In the genomic region with DNA sequence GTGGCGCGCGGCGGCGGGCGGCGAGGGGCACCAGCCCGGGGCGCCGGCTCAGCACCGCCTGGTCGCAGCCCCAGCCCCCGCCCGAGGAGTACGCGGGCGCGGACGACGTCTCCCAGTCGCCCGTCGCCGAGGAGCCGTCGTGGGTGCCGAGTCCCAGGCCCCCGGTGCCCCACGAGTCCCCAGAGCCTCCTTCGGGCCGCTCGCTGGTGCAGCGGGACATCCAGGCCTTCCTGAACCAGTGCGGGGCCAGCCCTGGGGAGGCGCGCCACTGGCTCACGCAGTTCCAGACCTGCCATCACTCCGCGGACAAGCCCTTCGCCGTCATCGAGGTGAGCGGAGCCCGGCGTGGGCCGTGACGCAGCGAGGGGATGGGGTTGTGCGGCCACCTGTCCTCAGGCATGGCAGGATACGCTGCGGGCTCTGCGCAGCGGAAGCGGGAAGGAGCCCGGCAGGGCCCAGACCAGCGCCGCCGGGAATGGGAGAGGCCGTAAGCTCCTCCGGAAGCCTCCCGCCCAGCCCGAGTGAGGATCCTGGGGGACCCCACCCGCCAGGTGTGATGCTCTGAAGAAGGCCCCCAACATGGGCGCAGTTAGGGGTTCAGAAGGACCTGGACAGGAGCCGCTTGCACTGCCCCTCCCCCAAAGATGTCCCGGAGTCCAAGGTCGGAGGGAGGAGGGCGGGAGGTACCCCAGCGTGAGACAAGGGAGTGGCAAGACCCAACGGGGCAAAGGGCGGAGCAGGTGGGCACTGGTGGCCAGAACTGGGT, we compare ENCODE assay signal across 1 cellular context.
TF ChIP-seq lines count a peak whose summit lies in the region.

No MANE protein-coding gene starts in this region.

TF ChIP-seq in HepG2, 621 proteins besides CTCF, POLR2A, EP300 and RAD21 (continued from another document and continues in another):
- TF ChIP-seq, protein P1, sequence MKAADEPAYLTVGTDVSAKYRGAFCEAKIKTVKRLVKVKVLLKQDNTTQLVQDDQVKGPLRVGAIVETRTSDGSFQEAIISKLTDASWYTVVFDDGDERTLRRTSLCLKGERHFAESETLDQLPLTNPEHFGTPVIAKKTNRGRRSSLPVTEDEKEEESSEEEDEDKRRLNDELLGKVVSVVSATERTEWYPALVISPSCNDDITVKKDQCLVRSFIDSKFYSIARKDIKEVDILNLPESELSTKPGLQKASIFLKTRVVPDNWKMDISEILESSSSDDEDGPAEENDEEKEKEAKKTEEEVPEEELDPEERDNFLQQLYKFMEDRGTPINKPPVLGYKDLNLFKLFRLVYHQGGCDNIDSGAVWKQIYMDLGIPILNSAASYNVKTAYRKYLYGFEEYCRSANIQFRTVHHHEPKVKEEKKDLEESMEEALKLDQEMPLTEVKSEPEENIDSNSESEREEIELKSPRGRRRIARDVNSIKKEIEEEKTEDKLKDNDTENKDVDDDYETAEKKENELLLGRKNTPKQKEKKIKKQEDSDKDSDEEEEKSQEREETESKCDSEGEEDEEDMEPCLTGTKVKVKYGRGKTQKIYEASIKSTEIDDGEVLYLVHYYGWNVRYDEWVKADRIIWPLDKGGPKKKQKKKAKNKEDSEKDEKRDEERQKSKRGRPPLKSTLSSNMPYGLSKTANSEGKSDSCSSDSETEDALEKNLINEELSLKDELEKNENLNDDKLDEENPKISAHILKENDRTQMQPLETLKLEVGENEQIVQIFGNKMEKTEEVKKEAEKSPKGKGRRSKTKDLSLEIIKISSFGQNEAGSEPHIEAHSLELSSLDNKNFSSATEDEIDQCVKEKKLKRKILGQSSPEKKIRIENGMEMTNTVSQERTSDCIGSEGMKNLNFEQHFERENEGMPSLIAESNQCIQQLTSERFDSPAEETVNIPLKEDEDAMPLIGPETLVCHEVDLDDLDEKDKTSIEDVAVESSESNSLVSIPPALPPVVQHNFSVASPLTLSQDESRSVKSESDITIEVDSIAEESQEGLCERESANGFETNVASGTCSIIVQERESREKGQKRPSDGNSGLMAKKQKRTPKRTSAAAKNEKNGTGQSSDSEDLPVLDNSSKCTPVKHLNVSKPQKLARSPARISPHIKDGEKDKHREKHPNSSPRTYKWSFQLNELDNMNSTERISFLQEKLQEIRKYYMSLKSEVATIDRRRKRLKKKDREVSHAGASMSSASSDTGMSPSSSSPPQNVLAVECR (CRISPR knock-in tag; IDR thresholded peaks at IDR 0.05; ENCODE audit: borderline replicate concordance) = peak; percentile 3; the same call in 1 of the 2 replicates
- TF ChIP-seq ZFP41 (CRISPR knock-in tag; IDR thresholded peaks at IDR 0.05; ENCODE audit: borderline replicate concordance) = 0 out of 2 replicates have a peak, but pooled peaks have one; percentile 13
- TF ChIP-seq TSC22D2 (CRISPR knock-in tag; IDR thresholded peaks at IDR 0.05; ENCODE audit: borderline replicate concordance) = no peak
- no peak for TF ChIP-seq ZNF570 (CRISPR knock-in tag; IDR thresholded peaks at IDR 0.05; ENCODE audit: borderline replicate concordance)
- 0 out of 2 replicates have a peak, but pooled peaks have one; percentile 76 for TF ChIP-seq ZNF333 (CRISPR knock-in tag; IDR thresholded peaks at IDR 0.05; ENCODE audit: borderline replicate concordance)
- no peak; the same call in 1 of the 2 replicates for TF ChIP-seq FOXO1 (CRISPR knock-in tag; IDR thresholded peaks at IDR 0.05)
- TF ChIP-seq SRSF4 (IDR thresholded peaks at IDR 0.05; ENCODE audit: low read depth, low read length, poor library complexity, severe bottlenecking) = no peak
- no peak for TF ChIP-seq SRSF9 (IDR thresholded peaks at IDR 0.05; ENCODE audit: borderline replicate concordance, insufficient read depth, low read depth, low read length, poor library complexity, severe bottlenecking)
- no peak for TF ChIP-seq PPARG (CRISPR knock-in tag; conservative IDR thresholded peaks at IDR 0.05)
- TF ChIP-seq, protein P2, sequence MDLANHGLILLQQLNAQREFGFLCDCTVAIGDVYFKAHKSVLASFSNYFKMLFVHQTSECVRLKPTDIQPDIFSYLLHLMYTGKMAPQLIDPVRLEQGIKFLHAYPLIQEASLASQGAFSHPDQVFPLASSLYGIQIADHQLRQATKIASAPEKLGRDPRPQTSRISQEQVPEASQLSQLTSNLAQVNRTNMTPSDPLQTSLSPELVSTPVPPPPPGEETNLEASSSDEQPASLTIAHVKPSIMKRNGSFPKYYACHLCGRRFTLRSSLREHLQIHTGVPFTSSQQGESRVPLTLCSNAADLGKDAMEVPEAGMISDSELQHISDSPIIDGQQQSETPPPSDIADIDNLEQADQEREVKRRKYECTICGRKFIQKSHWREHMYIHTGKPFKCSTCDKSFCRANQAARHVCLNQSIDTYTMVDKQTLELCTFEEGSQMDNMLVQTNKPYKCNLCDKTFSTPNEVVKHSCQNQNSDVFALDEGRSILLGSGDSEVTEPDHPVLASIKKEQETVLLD (CRISPR knock-in tag; IDR thresholded peaks at IDR 0.05; ENCODE audit: low read depth) = no peak
- peak; percentile 49 for TF ChIP-seq RBM22 (optimal IDR thresholded peaks at IDR 0.05; ENCODE audit: low read length)
- TF ChIP-seq MXI1 (IDR thresholded peaks at IDR 0.05; ENCODE audit: borderline replicate concordance, low read depth, low read length) = no peak
- TF ChIP-seq, protein P3, sequence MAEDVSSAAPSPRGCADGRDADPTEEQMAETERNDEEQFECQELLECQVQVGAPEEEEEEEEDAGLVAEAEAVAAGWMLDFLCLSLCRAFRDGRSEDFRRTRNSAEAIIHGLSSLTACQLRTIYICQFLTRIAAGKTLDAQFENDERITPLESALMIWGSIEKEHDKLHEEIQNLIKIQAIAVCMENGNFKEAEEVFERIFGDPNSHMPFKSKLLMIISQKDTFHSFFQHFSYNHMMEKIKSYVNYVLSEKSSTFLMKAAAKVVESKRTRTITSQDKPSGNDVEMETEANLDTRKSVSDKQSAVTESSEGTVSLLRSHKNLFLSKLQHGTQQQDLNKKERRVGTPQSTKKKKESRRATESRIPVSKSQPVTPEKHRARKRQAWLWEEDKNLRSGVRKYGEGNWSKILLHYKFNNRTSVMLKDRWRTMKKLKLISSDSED (CRISPR knock-in tag; IDR thresholded peaks at IDR 0.05) = 0 out of 2 replicates have a peak, but pooled peaks have one; percentile 66
- TF ChIP-seq ZNF33A (CRISPR knock-in tag; IDR thresholded peaks at IDR 0.05; ENCODE audit: borderline replicate concordance) = no peak
- TF ChIP-seq MATR3 (CRISPR knock-in tag; IDR thresholded peaks at IDR 0.05) = no peak
- TF ChIP-seq CEBPG (CRISPR knock-in tag; IDR thresholded peaks at IDR 0.05) = no peak
- no peak for TF ChIP-seq ZNF382 (CRISPR knock-in tag; IDR thresholded peaks at IDR 0.05; ENCODE audit: borderline replicate concordance)
- TF ChIP-seq, protein P4, sequence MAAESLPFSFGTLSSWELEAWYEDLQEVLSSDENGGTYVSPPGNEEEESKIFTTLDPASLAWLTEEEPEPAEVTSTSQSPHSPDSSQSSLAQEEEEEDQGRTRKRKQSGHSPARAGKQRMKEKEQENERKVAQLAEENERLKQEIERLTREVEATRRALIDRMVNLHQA (CRISPR knock-in tag; IDR thresholded peaks at IDR 0.05) = no peak
- no peak for TF ChIP-seq RAD51 (IDR thresholded peaks at IDR 0.05; ENCODE audit: borderline replicate concordance)
- TF ChIP-seq PTBP1 (IDR thresholded peaks at IDR 0.05; ENCODE audit: low read depth, low read length, poor library complexity, severe bottlenecking) = no peak
- TF ChIP-seq ZNF207 (IDR thresholded peaks at IDR 0.05; ENCODE audit: borderline replicate concordance) = no peak
- no peak for TF ChIP-seq SNRNP70 (IDR thresholded peaks at IDR 0.05; ENCODE audit: low read depth, low read length)
- TF ChIP-seq, protein P5, sequence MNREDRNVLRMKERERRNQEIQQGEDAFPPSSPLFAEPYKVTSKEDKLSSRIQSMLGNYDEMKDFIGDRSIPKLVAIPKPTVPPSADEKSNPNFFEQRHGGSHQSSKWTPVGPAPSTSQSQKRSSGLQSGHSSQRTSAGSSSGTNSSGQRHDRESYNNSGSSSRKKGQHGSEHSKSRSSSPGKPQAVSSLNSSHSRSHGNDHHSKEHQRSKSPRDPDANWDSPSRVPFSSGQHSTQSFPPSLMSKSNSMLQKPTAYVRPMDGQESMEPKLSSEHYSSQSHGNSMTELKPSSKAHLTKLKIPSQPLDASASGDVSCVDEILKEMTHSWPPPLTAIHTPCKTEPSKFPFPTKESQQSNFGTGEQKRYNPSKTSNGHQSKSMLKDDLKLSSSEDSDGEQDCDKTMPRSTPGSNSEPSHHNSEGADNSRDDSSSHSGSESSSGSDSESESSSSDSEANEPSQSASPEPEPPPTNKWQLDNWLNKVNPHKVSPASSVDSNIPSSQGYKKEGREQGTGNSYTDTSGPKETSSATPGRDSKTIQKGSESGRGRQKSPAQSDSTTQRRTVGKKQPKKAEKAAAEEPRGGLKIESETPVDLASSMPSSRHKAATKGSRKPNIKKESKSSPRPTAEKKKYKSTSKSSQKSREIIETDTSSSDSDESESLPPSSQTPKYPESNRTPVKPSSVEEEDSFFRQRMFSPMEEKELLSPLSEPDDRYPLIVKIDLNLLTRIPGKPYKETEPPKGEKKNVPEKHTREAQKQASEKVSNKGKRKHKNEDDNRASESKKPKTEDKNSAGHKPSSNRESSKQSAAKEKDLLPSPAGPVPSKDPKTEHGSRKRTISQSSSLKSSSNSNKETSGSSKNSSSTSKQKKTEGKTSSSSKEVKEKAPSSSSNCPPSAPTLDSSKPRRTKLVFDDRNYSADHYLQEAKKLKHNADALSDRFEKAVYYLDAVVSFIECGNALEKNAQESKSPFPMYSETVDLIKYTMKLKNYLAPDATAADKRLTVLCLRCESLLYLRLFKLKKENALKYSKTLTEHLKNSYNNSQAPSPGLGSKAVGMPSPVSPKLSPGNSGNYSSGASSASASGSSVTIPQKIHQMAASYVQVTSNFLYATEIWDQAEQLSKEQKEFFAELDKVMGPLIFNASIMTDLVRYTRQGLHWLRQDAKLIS (CRISPR knock-in tag; IDR thresholded peaks at IDR 0.05) = no peak
- TF ChIP-seq ZNF839 (CRISPR knock-in tag; IDR thresholded peaks at IDR 0.05; ENCODE audit: borderline replicate concordance) = no peak
- TF ChIP-seq WIZ (CRISPR knock-in tag; IDR thresholded peaks at IDR 0.05) = no peak; the same call in 1 of the 2 replicates
- TF ChIP-seq TBP (CRISPR knock-in tag; IDR thresholded peaks at IDR 0.05) = no peak; the same call in 1 of the 2 replicates
- TF ChIP-seq CHD2 (IDR thresholded peaks at IDR 0.05; ENCODE audit: low read depth, low read length) = no peak
- no peak for TF ChIP-seq ZNF260 (CRISPR knock-in tag; IDR thresholded peaks at IDR 0.05; ENCODE audit: borderline replicate concordance, low read depth)
- no peak for TF ChIP-seq ELF1 (CRISPR knock-in tag; IDR thresholded peaks at IDR 0.05)
- TF ChIP-seq ZNF264 (CRISPR knock-in tag; IDR thresholded peaks at IDR 0.05) = no peak
- TF ChIP-seq, protein P6, sequence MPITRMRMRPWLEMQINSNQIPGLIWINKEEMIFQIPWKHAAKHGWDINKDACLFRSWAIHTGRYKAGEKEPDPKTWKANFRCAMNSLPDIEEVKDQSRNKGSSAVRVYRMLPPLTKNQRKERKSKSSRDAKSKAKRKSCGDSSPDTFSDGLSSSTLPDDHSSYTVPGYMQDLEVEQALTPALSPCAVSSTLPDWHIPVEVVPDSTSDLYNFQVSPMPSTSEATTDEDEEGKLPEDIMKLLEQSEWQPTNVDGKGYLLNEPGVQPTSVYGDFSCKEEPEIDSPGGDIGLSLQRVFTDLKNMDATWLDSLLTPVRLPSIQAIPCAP (CRISPR knock-in tag; IDR thresholded peaks at IDR 0.05; ENCODE audit: low read depth) = no peak
- TF ChIP-seq RXRB (CRISPR knock-in tag; IDR thresholded peaks at IDR 0.05; ENCODE audit: borderline replicate concordance) = no peak
- TF ChIP-seq ASH2L (IDR thresholded peaks at IDR 0.05; ENCODE audit: insufficient read length, low read depth, low read length) = no peak
- TF ChIP-seq KMT2A (CRISPR knock-in tag; IDR thresholded peaks at IDR 0.05) = peak; percentile 40; the same call in 1 of the 2 replicates
- no peak for TF ChIP-seq HCFC1 (IDR thresholded peaks at IDR 0.05; ENCODE audit: low read depth, low read length)
- no peak for TF ChIP-seq ZMAT3 (CRISPR knock-in tag; conservative IDR thresholded peaks at IDR 0.05)
- no peak for TF ChIP-seq ZNF607 (CRISPR knock-in tag; IDR thresholded peaks at IDR 0.05; ENCODE audit: borderline replicate concordance)
- peak; percentile 6 for TF ChIP-seq YY1 (IDR thresholded peaks at IDR 0.05; ENCODE audit: insufficient read depth, insufficient replicate concordance, low read depth, low read length)
- peak; percentile 67; the same call in 1 of the 2 replicates for TF ChIP-seq ZSCAN25 (CRISPR knock-in tag; IDR thresholded peaks at IDR 0.05)
- no peak for TF ChIP-seq ZNF7 (CRISPR knock-in tag; IDR thresholded peaks at IDR 0.05)
- TF ChIP-seq SRY (CRISPR knock-in tag; IDR thresholded peaks at IDR 0.05) = no peak; the same call in 1 of the 2 replicates
- TF ChIP-seq, protein P7, sequence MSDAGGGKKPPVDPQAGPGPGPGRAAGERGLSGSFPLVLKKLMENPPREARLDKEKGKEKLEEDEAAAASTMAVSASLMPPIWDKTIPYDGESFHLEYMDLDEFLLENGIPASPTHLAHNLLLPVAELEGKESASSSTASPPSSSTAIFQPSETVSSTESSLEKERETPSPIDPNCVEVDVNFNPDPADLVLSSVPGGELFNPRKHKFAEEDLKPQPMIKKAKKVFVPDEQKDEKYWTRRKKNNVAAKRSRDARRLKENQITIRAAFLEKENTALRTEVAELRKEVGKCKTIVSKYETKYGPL (CRISPR knock-in tag; IDR thresholded peaks at IDR 0.05) = no peak
- TF ChIP-seq ZNF674 (CRISPR knock-in tag; IDR thresholded peaks at IDR 0.05; ENCODE audit: low read depth) = no peak
- 0 out of 2 replicates have a peak, but pooled peaks have one; percentile 21 for TF ChIP-seq KDM1A (CRISPR knock-in tag; IDR thresholded peaks at IDR 0.05)
- TF ChIP-seq ATAD3A (CRISPR knock-in tag; IDR thresholded peaks at IDR 0.05) = 0 out of 2 replicates have a peak, but pooled peaks have one; percentile 18
- 0 out of 2 replicates have a peak, but pooled peaks have one; percentile 8 for TF ChIP-seq KAT7 (CRISPR knock-in tag; IDR thresholded peaks at IDR 0.05; ENCODE audit: borderline replicate concordance)
- TF ChIP-seq, protein P8, sequence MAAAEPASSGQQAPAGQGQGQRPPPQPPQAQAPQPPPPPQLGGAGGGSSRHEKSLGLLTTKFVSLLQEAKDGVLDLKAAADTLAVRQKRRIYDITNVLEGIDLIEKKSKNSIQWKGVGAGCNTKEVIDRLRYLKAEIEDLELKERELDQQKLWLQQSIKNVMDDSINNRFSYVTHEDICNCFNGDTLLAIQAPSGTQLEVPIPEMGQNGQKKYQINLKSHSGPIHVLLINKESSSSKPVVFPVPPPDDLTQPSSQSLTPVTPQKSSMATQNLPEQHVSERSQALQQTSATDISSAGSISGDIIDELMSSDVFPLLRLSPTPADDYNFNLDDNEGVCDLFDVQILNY (CRISPR knock-in tag; conservative IDR thresholded peaks at IDR 0.05) = no peak
- no peak for TF ChIP-seq ZNF451 (CRISPR knock-in tag; IDR thresholded peaks at IDR 0.05)
- no peak for TF ChIP-seq ZFP36L1 (CRISPR knock-in tag; IDR thresholded peaks at IDR 0.05)
- TF ChIP-seq SP1 (IDR thresholded peaks at IDR 0.05) = no peak
- TF ChIP-seq SP1 (CRISPR knock-in tag; IDR thresholded peaks at IDR 0.05) = no peak
- TF ChIP-seq MZF1 (CRISPR knock-in tag; IDR thresholded peaks at IDR 0.05; ENCODE audit: borderline replicate concordance) = no peak
- no peak for TF ChIP-seq ZNF768 (CRISPR knock-in tag; IDR thresholded peaks at IDR 0.05)
- no peak for TF ChIP-seq TBX3 (IDR thresholded peaks at IDR 0.05; ENCODE audit: borderline replicate concordance)
- TF ChIP-seq ZSCAN21 (CRISPR knock-in tag; IDR thresholded peaks at IDR 0.05; ENCODE audit: borderline replicate concordance) = peak; percentile 83
